Comparison of ENCODE assay signal across 24 cellular contexts in the genomic region with DNA sequence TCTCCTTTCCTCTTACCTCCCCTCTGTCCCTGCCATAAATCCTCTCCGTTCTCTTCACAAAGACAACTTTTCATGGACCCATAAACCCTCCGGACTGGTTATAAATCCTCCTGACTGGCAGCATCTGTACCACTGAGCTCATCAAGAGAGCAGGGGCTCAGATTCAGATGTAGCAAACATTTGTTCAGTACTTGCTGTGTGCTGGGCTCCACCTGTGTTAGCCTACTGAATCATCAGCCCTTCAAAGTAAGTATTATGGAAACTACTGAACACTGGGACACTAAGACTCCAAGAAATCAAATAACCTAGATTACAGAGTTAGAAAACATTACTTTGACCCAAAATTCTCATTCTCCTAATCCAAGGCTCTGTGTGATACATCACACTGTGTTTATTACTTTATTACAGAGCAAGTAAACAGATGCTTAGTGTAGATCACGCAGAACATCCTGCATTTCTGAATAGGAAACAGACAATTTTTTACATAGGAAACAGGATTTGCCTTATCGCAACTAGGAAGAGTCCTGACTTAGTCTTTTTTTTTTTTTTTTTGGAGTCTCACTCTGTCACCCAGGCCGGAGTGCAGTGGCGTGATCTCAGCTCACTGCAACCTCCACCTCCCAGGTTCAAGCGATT.
DNase-seq lines count a peak whose midpoint lies in the region; ATAC-seq, FAIRE-seq and TF ChIP-seq lines count a peak whose summit lies in the region.
"Had no signal": no experiment of that assay in that cellular context is flagged by ENCODE, and none has a peak within 500 bp of the region (broad histone marks: within the 10 kb centered on the region; RNA-seq: fewer than 3 reads in every experiment).

No MANE protein-coding gene starts in this region.

- DNase-seq in DMS53 (lab: John Stamatoyannopoulos, UW) (peak; percentile 23), DMS53 treated with DMSO at 0.1 percent for 48 hours (lab: John Stamatoyannopoulos, UW; ENCODE audit: unreplicated experiment) (no peak), right lobe of liver (no peak), HepG2 (ENCODE audit: low spot score) (no peak), left kidney (ENCODE audit: low read depth, low spot score) (peak; percentile 46), uterus (peak; percentile 32 to 39), medulla oblongata (ENCODE audit: extremely low spot score) (no peak)
- DNase-seq in CD8-positive, alpha-beta T cell, result no peak
- DNase-seq: AML-193; Caco-2; Calu3; CD4-positive, alpha-beta memory T cell; CD4-positive, CD25-positive, alpha-beta regulatory T cell; DMS79 treated with DMSO at 0.1 percent for 48 hours; GF-D8 had no signal

- no peak for TF ChIP-seq EP300 in HepG2 (IDR thresholded peaks at IDR 0.05; ENCODE audit: low read depth in 2 of 2, low read length in 2 of 2)
- TF ChIP-seq EP300 in HepG2 (CRISPR knock-in tag; IDR thresholded peaks at IDR 0.05; ENCODE audit: borderline replicate concordance), result no peak

- no peak overlapping the region for H3K9ac ChIP-seq in HepG2 (ENCODE audit: insufficient read depth, low read depth, low read length)
- H3K9ac ChIP-seq: BLaER1 treated with 17β-estradiol and CSF1 and Interleukin-3, amounts not matched to agents 10 nM and 100 nM had no signal

- H2AFZ ChIP-seq in HepG2 (ENCODE audit: low read length), result no peak overlapping the region

- H3K27ac Mint-ChIP-seq in CD8-positive, alpha-beta T cell, result no peak overlapping the region
- H3K27ac Mint-ChIP-seq: B cell; CD4-positive, alpha-beta memory T cell; CD4-positive, CD25-positive, alpha-beta regulatory T cell had no signal

- H4K20me1 ChIP-seq in HepG2 (ENCODE audit: insufficient read depth, low read length), result no peaks in the 10 kb centered on the region
- H4K20me1 ChIP-seq: BLaER1 treated with 17β-estradiol and CSF1 and Interleukin-3, amounts not matched to agents 10 nM and 100 nM had no signal

- H3K27me3 ChIP-seq in right lobe of liver (no peaks in the 10 kb centered on the region), HepG2 (ENCODE audit: control insufficient read depth in 1 of 2, insufficient read depth in 2 of 2, low read length in 2 of 2) (0 out of 5 replicates have a peak, but pooled peaks cover 0 to 1% of the 10 kb centered on the region in 2 experiments), uterus (no peaks in the 10 kb centered on the region)
- H3K27me3 ChIP-seq in CD8-positive, alpha-beta T cell (ENCODE audit: insufficient read depth, low read length), result no peaks in the 10 kb centered on the region
- H3K27me3 ChIP-seq: BLaER1 treated with 17β-estradiol and CSF1 and Interleukin-3, amounts not matched to agents 10 nM and 100 nM had no signal

- H3K4me3 Mint-ChIP-seq in CD8-positive, alpha-beta T cell, result no peak overlapping the region
- H3K4me3 Mint-ChIP-seq: B cell; CD4-positive, alpha-beta memory T cell; CD4-positive, CD25-positive, alpha-beta regulatory T cell had no signal

- H3K4me1 ChIP-seq in right lobe of liver (no peaks in the 10 kb centered on the region), HepG2 (ENCODE audit: insufficient read depth, low read length) (no peaks in the 10 kb centered on the region), uterus (no peaks in the 10 kb centered on the region)
- H3K4me1 ChIP-seq in CD8-positive, alpha-beta T cell (ENCODE audit: insufficient read depth, low read length), result no peaks in the 10 kb centered on the region
- H3K4me1 ChIP-seq: A549; BLaER1 treated with 17β-estradiol and CSF1 and Interleukin-3, amounts not matched to agents 10 nM and 100 nM; Caco-2 had no signal

- in situ Hi-C loops in HepG2 (cut with HindIII; ENCODE audit: extremely low pct_ligation_motif_present, low pct_unique_long_range_greater_than_20kb), result no loop called here

- H3K36me3 Mint-ChIP-seq in CD8-positive, alpha-beta T cell, result no peaks in the 10 kb centered on the region
- H3K36me3 Mint-ChIP-seq: CD4-positive, alpha-beta memory T cell; CD4-positive, CD25-positive, alpha-beta regulatory T cell had no signal

- no peaks in the 10 kb centered on the region for H3K36me3 ChIP-seq in right lobe of liver
- H3K36me3 ChIP-seq in HepG2 (replicated peaks in 1 of 2; ENCODE audit: control insufficient read depth in 1 of 2, insufficient read depth in 2 of 2, low read length in 2 of 2), result no peaks in the 10 kb centered on the region
- H3K36me3 ChIP-seq in uterus, result no peaks in the 10 kb centered on the region
- H3K36me3 ChIP-seq in CD8-positive, alpha-beta T cell (ENCODE audit: insufficient read depth, low read length), result no peaks in the 10 kb centered on the region
- H3K36me3 ChIP-seq: BLaER1 treated with 17β-estradiol and CSF1 and Interleukin-3, amounts not matched to agents 10 nM and 100 nM had no signal

- TF ChIP-seq RAD21 in HepG2 (CRISPR knock-in tag; IDR thresholded peaks at IDR 0.05), result no peak

- no peak overlapping the region for H3K27ac ChIP-seq in right lobe of liver
- no peak overlapping the region for H3K27ac ChIP-seq in HepG2 (ENCODE audit: extremely low read length, insufficient read depth, low read length)
- H3K27ac ChIP-seq in uterus, result peak overlapping the region; percentile 66 to 88
- no peak overlapping the region for H3K27ac ChIP-seq in CD8-positive, alpha-beta T cell (ENCODE audit: low read depth, low read length)
- H3K27ac ChIP-seq: 22Rv1; A549; BLaER1 treated with 17β-estradiol and CSF1 and Interleukin-3, amounts not matched to agents 10 nM and 100 nM; C4-2B had no signal

- no peaks in the 10 kb centered on the region for H3K79me2 ChIP-seq in HepG2 (ENCODE audit: insufficient read depth, low read length)

- TF ChIP-seq POLR2A in right lobe of liver (IDR thresholded peaks at IDR 0.05), result no peak
- TF ChIP-seq POLR2A in HepG2 (IDR thresholded peaks at IDR 0.05; ENCODE audit: insufficient read depth in 1 of 2, low read depth in 2 of 2, low read length in 2 of 2), result no peak
- no peak for TF ChIP-seq POLR2A in uterus (IDR thresholded peaks at IDR 0.05)

- H3K4me3 ChIP-seq in right lobe of liver (no peak overlapping the region), HepG2 (replicated peaks in 1 of 3; ENCODE audit: insufficient read depth in 1 of 3, low read depth in 2 of 3, low read length in 3 of 3) (no peak overlapping the region), uterus (no peak overlapping the region)
- H3K4me3 ChIP-seq in CD8-positive, alpha-beta T cell (ENCODE audit: low read depth, low read length), result no peak overlapping the region
- H3K4me3 ChIP-seq: A549; BLaER1 treated with 17β-estradiol and CSF1 and Interleukin-3, amounts not matched to agents 10 nM and 100 nM had no signal

- no peaks in the 10 kb centered on the region for H3K9me3 Mint-ChIP-seq in CD8-positive, alpha-beta T cell

- BruUV-seq in HepG2 (replicated peaks; lab: Mats Ljungman, UMichigan), result no TSS peak

- CTCF ChIA-PET in HepG2 (lab: Yijun Ruan, JAX; ENCODE audit: low intra/inter-chr PET ratio, low total read pairs), result no interaction called here
- CTCF ChIA-PET in CD8-positive, alpha-beta T cell (lab: Charles Lee), result no interaction called here

- no peaks in the 10 kb centered on the region for H3K4me1 Mint-ChIP-seq in CD8-positive, alpha-beta T cell (ENCODE audit: low read depth)
- H3K4me1 Mint-ChIP-seq: B cell; CD4-positive, alpha-beta memory T cell; CD4-positive, CD25-positive, alpha-beta regulatory T cell had no signal

- POLR2A ChIA-PET in HepG2 (lab: Yijun Ruan, JAX), result no interaction called here
- POLR2A ChIA-PET in CD8-positive, alpha-beta T cell (lab: Charles Lee), result no interaction called here

- TF ChIP-seq CTCF in right lobe of liver (IDR thresholded peaks at IDR 0.05), result no peak
- no peak for TF ChIP-seq CTCF in HepG2 (CRISPR knock-in tag; IDR thresholded peaks at IDR 0.05)
- no peak for TF ChIP-seq CTCF in uterus (IDR thresholded peaks at IDR 0.05)
- no peak for TF ChIP-seq CTCF in CD8-positive, alpha-beta T cell (IDR thresholded peaks at IDR 0.05)

- no peak for FAIRE-seq in HepG2 (lab: Jason Lieb, UNC)
- FAIRE-seq: A549, D721Med, G401.6, GM12891, GM19239 had no signal

- H3K4me2 ChIP-seq in HepG2 (ENCODE audit: low read depth, low read length), result no peak overlapping the region
- H3K4me2 ChIP-seq: A549; BLaER1 treated with 17β-estradiol and CSF1 and Interleukin-3, amounts not matched to agents 10 nM and 100 nM had no signal

- peak in 3 of 4 donors; percentile 46 to 71 (median 52) for ATAC-seq in right lobe of liver
- no peak for ATAC-seq in HepG2
- no peak for ATAC-seq in CD8-positive, alpha-beta T cell
- ATAC-seq: A549 had no signal

- H3K27me3 Mint-ChIP-seq in CD8-positive, alpha-beta T cell (ENCODE audit: low read depth), result no peaks in the 10 kb centered on the region
- H3K27me3 Mint-ChIP-seq: B cell; CD4-positive, alpha-beta memory T cell had no signal

- WGBS in right lobe of liver (ENCODE audit: insufficient coverage, low coverage, low lambda C conversion rate, missing lambda C conversion rate), result 56% methylated on average over 7 of the region's 7 CpGs
- 18% methylated on average over 7 of the region's 7 CpGs for WGBS in HepG2 (ENCODE audit: low lambda C conversion rate)

- H3K9me3 ChIP-seq in right lobe of liver (no peaks in the 10 kb centered on the region), HepG2 (ENCODE audit: low read length) (no peaks in the 10 kb centered on the region), uterus (no peaks in the 10 kb centered on the region)
- no peaks in the 10 kb centered on the region for H3K9me3 ChIP-seq in CD8-positive, alpha-beta T cell (ENCODE audit: low read length)
- H3K9me3 ChIP-seq: A549; BLaER1 treated with 17β-estradiol and CSF1 and Interleukin-3, amounts not matched to agents 10 nM and 100 nM; Caco-2 had no signal

- intact Hi-C loops in right lobe of liver (cut with DNase I) (no loop called here), HepG2 (cut with micrococcal nuclease; ENCODE audit: unreplicated experiment) (no loop called here), uterus (cut with DNase I; ENCODE audit: low total_unique reads) (no loop called here)
- intact Hi-C loops in CD8-positive, alpha-beta T cell (cut with DNase I, micrococcal nuclease), result no loop called here

TF ChIP-seq in HepG2, 621 proteins besides CTCF, POLR2A, EP300 and RAD21 (continues in another document):
- no peak for TF ChIP-seq ZSCAN21 (CRISPR knock-in tag; IDR thresholded peaks at IDR 0.05; ENCODE audit: borderline replicate concordance)
- TF ChIP-seq ZC3H13 (CRISPR knock-in tag; IDR thresholded peaks at IDR 0.05), result no peak

Comparison
In these comparisons a context has a peak if more than half of its experiments do, and no peak if none do; other contexts are left out.
1. DNase-seq: peak in DMS53 (single experiment), left kidney (single experiment) and uterus (2 of 2); none in DMS53 treated with DMSO at 0.1 percent for 48 hours (single experiment), right lobe of liver (0 of 3), HepG2 (single experiment), medulla oblongata (single experiment) and CD8-positive, alpha-beta T cell (0 of 7).
2. ATAC-seq: peak in right lobe of liver (3 of 4); none in HepG2 (single experiment) and CD8-positive, alpha-beta T cell (single experiment).
3. H3K27ac ChIP-seq: peak in uterus (2 of 2); none in right lobe of liver (0 of 3), HepG2 (single experiment) and CD8-positive, alpha-beta T cell (single experiment).